ENCODE assay signal across 1 cellular context in genomic region chr1:21174638-21175323, GRCh38.
TF ChIP-seq lines count a peak whose summit lies in the region.

No MANE protein-coding gene starts in this region.

TF ChIP-seq in GM23338, 12 proteins besides CTCF, POLR2A, EP300 and RAD21 (continued from another document):
- TF ChIP-seq REST (IDR thresholded peaks at IDR 0.05; ENCODE audit: unreplicated experiment) (no peak), JUNB (IDR thresholded peaks at IDR 0.05; ENCODE audit: unreplicated experiment) (no peak)
